Comparison of ENCODE assay signal across 10 cellular contexts in the genomic region with DNA sequence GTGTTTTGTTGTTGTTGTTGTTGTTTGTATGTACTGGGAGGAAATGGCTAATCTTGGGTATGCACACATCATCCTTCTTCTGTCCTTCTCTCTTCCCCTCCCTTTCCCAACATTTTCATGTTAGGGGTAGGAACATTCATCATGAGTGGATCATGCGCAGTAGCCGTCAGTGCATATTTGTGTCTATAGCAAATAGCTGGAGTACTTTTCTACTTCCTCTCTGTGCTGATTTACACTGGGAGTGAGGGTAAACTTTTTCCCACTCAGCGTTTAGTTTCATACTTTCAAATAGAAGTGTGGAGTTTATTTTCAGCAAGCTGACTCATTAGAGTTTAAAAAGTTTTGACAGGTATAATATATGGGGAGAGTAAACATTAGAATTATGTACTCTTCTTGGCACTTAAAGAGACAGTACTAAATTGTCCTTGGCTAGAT.
A peak's percentile ranks its signal among the peaks of the same experiment; 100 is the strongest.
DNase-seq lines count a peak whose midpoint lies in the region; ATAC-seq and TF ChIP-seq lines count a peak whose summit lies in the region.
"Had no signal": no experiment of that assay in that cellular context is flagged by ENCODE, and none has a peak within 500 bp of the region (broad histone marks: within the 10 kb centered on the region; RNA-seq: fewer than 3 reads in every experiment).

No MANE protein-coding gene starts in this region.

- DNase-seq in colonic mucosa (peak; percentile 36), right lobe of liver (no peak), testis (no peak), NCI-H146 (lab: John Stamatoyannopoulos, UW) (no peak), NCI-H128 (lab: John Stamatoyannopoulos, UW; ENCODE audit: unreplicated experiment) (no peak), T1000 (lab: John Stamatoyannopoulos, UW) (no peak), WERI-Rb-1 (no peak)
- DNase-seq: activated CD4-positive, alpha-beta T cell treated with anti-CD3 and anti-CD28 coated beads for 36 hours; hypothalamus had no signal

- intact Hi-C loops in colonic mucosa (cut with DNase I), result no loop called here
- intact Hi-C loops in right lobe of liver (cut with DNase I), result no loop called here
- intact Hi-C loops in testis (cut with DNase I; ENCODE audit: low total_unique reads), result no loop called here

- no peak for TF ChIP-seq POLR2A in right lobe of liver (IDR thresholded peaks at IDR 0.05)
- no peak for TF ChIP-seq POLR2A in testis (IDR thresholded peaks at IDR 0.05)

- TF ChIP-seq CTCF in HEK293 (tag by site-specific recombination; IDR thresholded peaks at IDR 0.05) (no peak), colonic mucosa (IDR thresholded peaks at IDR 0.05) (no peak), right lobe of liver (IDR thresholded peaks at IDR 0.05) (no peak), testis (IDR thresholded peaks at IDR 0.05) (no peak), WERI-Rb-1 (IDR thresholded peaks at IDR 0.05; ENCODE audit: low read depth, low read length) (no peak)

- 23% methylated on average over 3 of the region's 3 CpGs for WGBS in right lobe of liver (ENCODE audit: insufficient coverage, low coverage, low lambda C conversion rate, missing lambda C conversion rate)
- WGBS in testis, 2 donors, result 11 to 17% methylated on average over 3 of the region's 3 CpGs

- POLR2A ChIA-PET in HEK293 (lab: Yijun Ruan, JAX), result interaction anchor here (0.6 kb wide), 1 partner anchor 761 kb away, joined by 5 read pairs; no protein-coding TSS in a partner anchor

- H3K4me1 ChIP-seq in HEK293 (ENCODE audit: control insufficient read depth, insufficient read depth, low read length) (peaks cover 16% of the 10 kb centered on the region), colonic mucosa (no peaks in the 10 kb centered on the region), right lobe of liver (no peaks in the 10 kb centered on the region), testis (no peaks in the 10 kb centered on the region)

- H3K4me3 ChIP-seq in HEK293 (ENCODE audit: low read depth, low read length) (no peak overlapping the region), colonic mucosa (peak overlapping the region; percentile 1), right lobe of liver (no peak overlapping the region), testis (peak overlapping the region in 1 of 2 donors; percentile 71), WERI-Rb-1 (ENCODE audit: low read depth, low read length) (no peak overlapping the region)

- H3K27ac ChIP-seq in HEK293 (ENCODE audit: extremely low read depth, low read depth, low read length) (no peak overlapping the region), colonic mucosa (peak overlapping the region; percentile 87), right lobe of liver (peak overlapping the region in 2 of 3 donors; percentile 5 to 64), testis (peak overlapping the region; percentile 60 to 87), WERI-Rb-1 (no peak overlapping the region)

- CTCF ChIA-PET in HEK293 (lab: Yijun Ruan, JAX), result interaction anchor here (1.3 kb wide), 1 partner anchor 70 kb away, joined by 3 read pairs; no protein-coding TSS in a partner anchor

- H3K36me3 ChIP-seq in HEK293 (ENCODE audit: control insufficient read depth in 2 of 2, insufficient read depth in 1 of 2, low read length in 2 of 2) (no peaks in the 10 kb centered on the region), colonic mucosa (no peaks in the 10 kb centered on the region), right lobe of liver (no peaks in the 10 kb centered on the region), testis (ENCODE audit: low read depth, missing control alignments) (no peaks in the 10 kb centered on the region), WERI-Rb-1 (no peaks in the 10 kb centered on the region)

- H3K9me3 ChIP-seq in HEK293 (ENCODE audit: control insufficient read depth, insufficient read depth, low read depth, low read length) (no peaks in the 10 kb centered on the region), colonic mucosa (no peaks in the 10 kb centered on the region), right lobe of liver (no peaks in the 10 kb centered on the region), testis (no peaks in the 10 kb centered on the region), WERI-Rb-1 (ENCODE audit: severe bottlenecking) (no peaks in the 10 kb centered on the region)

- ATAC-seq in right lobe of liver, result peak in 1 of 4 donors; percentile 11
- ATAC-seq: activated CD4-positive, alpha-beta T cell treated with anti-CD3 and anti-CD28 coated beads for 36 hours had no signal

- no peaks in the 10 kb centered on the region for H3K27me3 ChIP-seq in colonic mucosa
- H3K27me3 ChIP-seq in right lobe of liver, result no peaks in the 10 kb centered on the region
- no peaks in the 10 kb centered on the region for H3K27me3 ChIP-seq in testis
- peaks cover 28% of the 10 kb centered on the region for H3K27me3 ChIP-seq in WERI-Rb-1 (ENCODE audit: insufficient read depth, low read depth, severe bottlenecking)

- H3K9ac ChIP-seq in colonic mucosa (ENCODE audit: low read depth in 2 of 2, low read length in 2 of 2), result peak overlapping the region in 1 of 2 donors; percentile 3

TF ChIP-seq in HEK293, 187 proteins besides CTCF, POLR2A, EP300 and RAD21 (continues in another document):
- TF ChIP-seq, protein P1, sequence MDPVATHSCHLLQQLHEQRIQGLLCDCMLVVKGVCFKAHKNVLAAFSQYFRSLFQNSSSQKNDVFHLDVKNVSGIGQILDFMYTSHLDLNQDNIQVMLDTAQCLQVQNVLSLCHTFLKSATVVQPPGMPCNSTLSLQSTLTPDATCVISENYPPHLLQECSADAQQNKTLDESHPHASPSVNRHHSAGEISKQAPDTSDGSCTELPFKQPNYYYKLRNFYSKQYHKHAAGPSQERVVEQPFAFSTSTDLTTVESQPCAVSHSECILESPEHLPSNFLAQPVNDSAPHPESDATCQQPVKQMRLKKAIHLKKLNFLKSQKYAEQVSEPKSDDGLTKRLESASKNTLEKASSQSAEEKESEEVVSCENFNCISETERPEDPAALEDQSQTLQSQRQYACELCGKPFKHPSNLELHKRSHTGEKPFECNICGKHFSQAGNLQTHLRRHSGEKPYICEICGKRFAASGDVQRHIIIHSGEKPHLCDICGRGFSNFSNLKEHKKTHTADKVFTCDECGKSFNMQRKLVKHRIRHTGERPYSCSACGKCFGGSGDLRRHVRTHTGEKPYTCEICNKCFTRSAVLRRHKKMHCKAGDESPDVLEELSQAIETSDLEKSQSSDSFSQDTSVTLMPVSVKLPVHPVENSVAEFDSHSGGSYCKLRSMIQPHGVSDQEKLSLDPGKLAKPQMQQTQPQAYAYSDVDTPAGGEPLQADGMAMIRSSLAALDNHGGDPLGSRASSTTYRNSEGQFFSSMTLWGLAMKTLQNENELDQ (tag by site-specific recombination; IDR thresholded peaks at IDR 0.05; ENCODE audit: low read depth), result no peak
- no peak for TF ChIP-seq ZNF335 (tag by site-specific recombination; conservative IDR thresholded peaks at IDR 0.05)
- TF ChIP-seq, protein P2, sequence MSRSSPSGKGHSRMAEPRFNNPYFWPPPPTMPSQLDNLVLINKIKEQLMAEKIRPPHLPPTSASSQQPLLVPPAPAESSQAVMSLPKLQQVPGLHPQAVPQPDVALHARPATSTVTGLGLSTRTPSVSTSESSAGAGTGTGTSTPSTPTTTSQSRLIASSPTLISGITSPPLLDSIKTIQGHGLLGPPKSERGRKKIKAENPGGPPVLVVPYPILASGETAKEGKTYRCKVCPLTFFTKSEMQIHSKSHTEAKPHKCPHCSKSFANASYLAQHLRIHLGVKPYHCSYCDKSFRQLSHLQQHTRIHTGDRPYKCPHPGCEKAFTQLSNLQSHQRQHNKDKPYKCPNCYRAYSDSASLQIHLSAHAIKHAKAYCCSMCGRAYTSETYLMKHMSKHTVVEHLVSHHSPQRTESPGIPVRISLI (tag by site-specific recombination; IDR thresholded peaks at IDR 0.05), result no peak
- TF ChIP-seq ZNF391 (tag by site-specific recombination; IDR thresholded peaks at IDR 0.05; ENCODE audit: borderline replicate concordance, low read depth), result no peak
- no peak for TF ChIP-seq ZNF548 (tag by site-specific recombination; IDR thresholded peaks at IDR 0.05)
- TF ChIP-seq ZNF433 (tag by site-specific recombination; IDR thresholded peaks at IDR 0.05; ENCODE audit: low read depth), result no peak
- TF ChIP-seq, protein P3, sequence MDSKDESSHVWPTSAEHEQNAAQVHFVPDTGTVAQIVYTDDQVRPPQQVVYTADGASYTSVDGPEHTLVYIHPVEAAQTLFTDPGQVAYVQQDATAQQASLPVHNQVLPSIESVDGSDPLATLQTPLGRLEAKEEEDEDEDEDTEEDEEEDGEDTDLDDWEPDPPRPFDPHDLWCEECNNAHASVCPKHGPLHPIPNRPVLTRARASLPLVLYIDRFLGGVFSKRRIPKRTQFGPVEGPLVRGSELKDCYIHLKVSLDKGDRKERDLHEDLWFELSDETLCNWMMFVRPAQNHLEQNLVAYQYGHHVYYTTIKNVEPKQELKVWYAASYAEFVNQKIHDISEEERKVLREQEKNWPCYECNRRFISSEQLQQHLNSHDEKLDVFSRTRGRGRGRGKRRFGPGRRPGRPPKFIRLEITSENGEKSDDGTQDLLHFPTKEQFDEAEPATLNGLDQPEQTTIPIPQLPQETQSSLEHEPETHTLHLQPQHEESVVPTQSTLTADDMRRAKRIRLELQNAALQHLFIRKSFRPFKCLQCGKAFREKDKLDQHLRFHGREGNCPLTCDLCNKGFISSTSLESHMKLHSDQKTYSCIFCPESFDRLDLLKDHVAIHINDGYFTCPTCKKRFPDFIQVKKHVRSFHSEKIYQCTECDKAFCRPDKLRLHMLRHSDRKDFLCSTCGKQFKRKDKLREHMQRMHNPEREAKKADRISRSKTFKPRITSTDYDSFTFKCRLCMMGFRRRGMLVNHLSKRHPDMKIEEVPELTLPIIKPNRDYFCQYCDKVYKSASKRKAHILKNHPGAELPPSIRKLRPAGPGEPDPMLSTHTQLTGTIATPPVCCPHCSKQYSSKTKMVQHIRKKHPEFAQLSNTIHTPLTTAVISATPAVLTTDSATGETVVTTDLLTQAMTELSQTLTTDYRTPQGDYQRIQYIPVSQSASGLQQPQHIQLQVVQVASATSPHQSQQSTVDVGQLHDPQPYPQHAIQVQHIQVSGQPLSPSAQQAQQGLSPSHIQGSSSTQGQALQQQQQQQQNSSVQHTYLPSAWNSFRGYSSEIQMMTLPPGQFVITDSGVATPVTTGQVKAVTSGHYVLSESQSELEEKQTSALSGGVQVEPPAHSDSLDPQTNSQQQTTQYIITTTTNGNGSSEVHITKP (tag by site-specific recombination; IDR thresholded peaks at IDR 0.05), result peak; percentile 71
- TF ChIP-seq ZNF777 (tag by site-specific recombination; IDR thresholded peaks at IDR 0.05; ENCODE audit: borderline replicate concordance), result no peak

Comparison
In these comparisons a context has a peak if more than half of its experiments do, and no peak if none do; other contexts are left out.
1. H3K27ac ChIP-seq: peak in colonic mucosa (single experiment), right lobe of liver (2 of 3) and testis (2 of 2); none in HEK293 (single experiment) and WERI-Rb-1 (single experiment).